In the genomic region with DNA sequence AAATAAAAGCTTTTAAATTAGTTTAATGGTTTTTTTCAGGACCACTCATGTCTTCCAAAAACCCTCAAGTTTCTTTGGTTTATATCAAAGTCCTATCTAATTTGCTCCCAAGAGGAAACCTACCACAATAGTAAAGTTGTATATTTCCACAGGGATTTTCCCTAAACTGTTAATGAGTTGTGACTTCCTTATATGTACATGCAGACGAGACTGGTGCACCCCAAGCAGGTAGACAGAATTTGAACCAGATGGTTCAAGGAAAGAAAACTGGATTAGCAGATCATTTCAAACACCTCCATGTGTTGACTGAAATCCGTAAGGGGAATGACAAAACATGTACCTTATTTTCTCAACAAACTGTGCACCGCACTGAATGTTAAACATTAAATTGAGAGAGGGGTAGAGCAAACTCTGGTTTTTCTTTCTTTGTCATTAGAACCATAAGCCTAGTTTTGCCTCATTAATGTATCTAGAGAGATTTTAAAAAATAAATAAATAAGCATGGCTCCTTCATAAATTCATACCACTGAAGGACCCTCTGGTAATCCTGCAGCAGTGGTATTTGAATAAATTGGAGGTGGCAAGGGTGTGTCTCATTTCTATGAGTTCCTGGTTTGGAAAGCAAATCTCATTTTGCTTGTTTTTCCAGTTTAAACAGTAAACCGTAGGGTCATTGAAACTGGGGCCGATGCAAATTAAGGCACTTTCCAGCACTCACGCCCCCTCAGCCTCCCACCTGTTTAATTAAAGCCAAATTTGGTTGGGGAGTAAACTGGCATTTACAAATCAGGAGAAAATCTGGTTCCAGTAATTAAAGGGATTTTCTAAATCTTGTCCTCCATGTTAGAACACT, we compare ENCODE assay signal across 16 cellular contexts.
"Had no signal": no experiment of that assay in that cellular context is flagged by ENCODE, and none has a peak within 500 bp of the region (broad histone marks: within the 10 kb centered on the region; RNA-seq: fewer than 3 reads in every experiment).

No MANE protein-coding gene starts in this region.

- ATAC-seq: activated CD4-positive, alpha-beta T cell treated with anti-CD3 and anti-CD28 coated beads for 36 hours; foreskin keratinocyte had no signal

- H3K4me3 Mint-ChIP-seq: activated CD4-positive, alpha-beta memory T cell treated with anti-CD3 and anti-CD28 coated beads, Interleukin-2, amount 10 ng/mL, durations not matched to agents 7 days and 5 days; activated CD4-positive, alpha-beta T cell treated with anti-CD3 and anti-CD28 coated beads for 36 hours; activated T-helper 1 cell treated with anti-CD3 and anti-CD28 coated beads, Interleukin-12 subunit alpha, Interleukin-12 subunit beta, Interleukin-2, Interleukin-4 antibody, amounts not matched to agents 30 ng/mL and 10 ng/mL and 1 ng/mL, durations not matched to agents 14 hours and 24 hours and 36 hours had no signal

- H3K4me3 ChIP-seq: right atrium auricular region, smooth muscle cell, thyroid gland had no signal

- H3K27ac Mint-ChIP-seq: activated CD4-positive, alpha-beta memory T cell treated with anti-CD3 and anti-CD28 coated beads, Interleukin-2, amount 10 ng/mL, durations not matched to agents 7 days and 5 days; activated CD4-positive, alpha-beta T cell treated with anti-CD3 and anti-CD28 coated beads for 36 hours; activated T-helper 1 cell treated with anti-CD3 and anti-CD28 coated beads, Interleukin-12 subunit alpha, Interleukin-12 subunit beta, Interleukin-2, Interleukin-4 antibody, amounts not matched to agents 30 ng/mL and 10 ng/mL and 1 ng/mL, durations not matched to agents 14 hours and 24 hours and 36 hours had no signal

- H3K27me3 ChIP-seq: foreskin keratinocyte, neutrophil, right atrium auricular region, thyroid gland had no signal

- H3K36me3 ChIP-seq: neutrophil, right atrium auricular region, thyroid gland had no signal

- H3K4me2 ChIP-seq: smooth muscle cell had no signal

- DNase-seq: activated CD4-positive, alpha-beta memory T cell treated with anti-CD3 and anti-CD28 coated beads, Interleukin-2, amount 10 ng/mL, durations not matched to agents 7 days and 5 days; activated CD4-positive, alpha-beta T cell treated with anti-CD3 and anti-CD28 coated beads for 36 hours; activated CD8-positive, alpha-beta memory T cell treated with anti-CD3 and anti-CD28 coated beads, Interleukin-2, amount 50 U/mL, for 4 hours; activated naive CD4-positive, alpha-beta T cell; foreskin keratinocyte; head of caudate nucleus; T-helper 9 cell; thyroid gland had no signal

- H3K9me3 Mint-ChIP-seq: activated CD4-positive, alpha-beta memory T cell treated with anti-CD3 and anti-CD28 coated beads, Interleukin-2, amount 10 ng/mL, durations not matched to agents 7 days and 5 days; activated T-helper 1 cell treated with anti-CD3 and anti-CD28 coated beads, Interleukin-12 subunit alpha, Interleukin-12 subunit beta, Interleukin-2, Interleukin-4 antibody, amounts not matched to agents 30 ng/mL and 10 ng/mL and 1 ng/mL, durations not matched to agents 14 hours and 24 hours and 36 hours had no signal

- H3K9me3 ChIP-seq: neutrophil, right atrium auricular region, thyroid gland had no signal

- H3K4me1 ChIP-seq: thyroid gland had no signal

- H3K4me1 Mint-ChIP-seq: activated CD4-positive, alpha-beta memory T cell treated with anti-CD3 and anti-CD28 coated beads, Interleukin-2, amount 10 ng/mL, durations not matched to agents 7 days and 5 days had no signal

- H3K27ac ChIP-seq: foreskin keratinocyte, neutrophil, right atrium auricular region, thyroid gland had no signal

- FAIRE-seq: astrocyte, colon, endothelial cell of umbilical vein, islet of Langerhans had no signal
